ENCODE assay signal across 30 cellular contexts in the genomic region with DNA sequence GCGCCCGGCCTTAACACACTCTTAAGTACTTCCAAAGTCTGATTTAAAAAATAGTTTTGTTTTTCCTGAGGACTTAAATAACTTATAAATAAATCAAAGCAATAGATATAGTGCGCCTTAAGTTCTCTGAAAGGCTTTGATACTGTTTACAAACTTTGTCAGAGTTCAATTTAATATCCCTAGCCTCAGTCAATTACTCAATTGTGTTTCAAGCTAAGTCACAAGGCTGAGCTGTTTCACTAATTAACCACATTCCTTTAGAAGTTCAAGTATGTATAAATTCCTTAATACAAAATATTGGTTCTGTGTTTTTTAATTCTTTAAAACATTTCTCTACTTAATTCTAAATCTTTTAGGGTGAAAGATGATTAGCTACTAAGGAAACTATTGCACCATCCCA.
"Had no signal": no experiment of that assay in that cellular context is flagged by ENCODE, and none has a peak within 500 bp of the region (broad histone marks: within the 10 kb centered on the region; RNA-seq: fewer than 3 reads in every experiment).

No MANE protein-coding gene starts in this region.

- H3K4me3 ChIP-seq: adrenal gland, ascending aorta, body of pancreas, breast epithelium, cardiac muscle cell had no signal

- DNase-seq: activated effector memory CD4-positive, alpha-beta T cell treated with anti-CD3 and anti-CD28 coated beads, Interleukin-2, amount 50 U/mL, for 16 hours; activated effector memory CD4-positive, alpha-beta T cell treated with Interleukin-2 at 50 U/mL for 16 hours; activated gamma-delta T cell; activated gamma-delta T cell treated with Interleukin-2 at 50 U/mL for 16 hours; activated naive CD4-positive, alpha-beta T cell; activated naive CD4-positive, alpha-beta T cell treated with anti-CD3 and anti-CD28 coated beads for 36 hours; activated naive CD4-positive, alpha-beta T cell treated with anti-CD3 and anti-CD28 coated beads, Interleukin-2, amount 10 ng/mL, durations not matched to agents 7 days and 5 days; activated naive CD4-positive, alpha-beta T cell treated with anti-CD3 and anti-CD28 coated beads, Interleukin-2, amount 50 U/mL, for 16 hours; activated naive CD4-positive, alpha-beta T cell treated with Interleukin-2 at 50 U/mL for 16 hours; activated naive CD8-positive, alpha-beta T cell treated with anti-CD3 and anti-CD28 coated beads for 36 hours; activated naive CD8-positive, alpha-beta T cell treated with anti-CD3 and anti-CD28 coated beads, Interleukin-2, amount 10 ng/mL, durations not matched to agents 7 days and 5 days; activated naive CD8-positive, alpha-beta T cell treated with anti-CD3 and anti-CD28 coated beads, Interleukin-2, amount 50 U/mL, for 24 hours; activated T-cell treated with anti-CD3 and anti-CD28 coated beads for 4 hours; activated T-cell treated with anti-CD3 and anti-CD28 coated beads, Interleukin-2, amount 50 U/mL, for 1 hour; activated T-cell treated with anti-CD3 and anti-CD28 coated beads, Interleukin-2, amount 50 U/mL, for 24 hours; activated T-cell treated with anti-CD3 and anti-CD28 coated beads, Interleukin-2, amount 50 U/mL, for 4 hours; activated T-cell treated with anti-CD3 and anti-CD28 coated beads, Interleukin-2, amount 50 U/mL, for 48 hours; activated T-cell treated with anti-CD3 and anti-CD28 coated beads, Interleukin-2, amount 50 U/mL, for 72 hours; adrenal gland; amniotic stem cell; anterior cingulate cortex; aorta; body of pancreas; brain microvascular endothelial cell; caudate nucleus; central memory CD4-positive, alpha-beta T cell; cerebellar nuclear complex had no signal
